25 cellular contexts compared by ENCODE assay signal in the genomic region with DNA sequence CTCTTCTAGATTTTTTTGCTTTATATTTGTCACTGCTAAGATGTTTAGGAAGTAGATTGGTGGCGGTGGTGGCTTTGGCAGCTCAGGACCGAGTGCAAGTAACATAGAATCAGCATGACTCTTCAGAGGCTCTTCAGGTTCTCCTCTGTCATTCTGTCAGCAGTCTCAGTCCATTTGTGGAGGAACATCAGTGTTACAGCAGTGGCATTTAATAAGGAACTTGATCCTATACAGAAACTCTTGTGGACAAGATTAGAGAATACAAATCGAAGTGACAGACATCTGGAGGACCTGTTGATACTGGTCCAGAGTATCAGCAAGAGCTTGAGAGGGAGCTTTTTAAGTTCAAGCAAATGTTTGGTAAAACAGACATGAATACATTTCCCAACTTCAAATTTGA.
"Had no signal": no experiment of that assay in that cellular context is flagged by ENCODE, and none has a peak within 500 bp of the region (broad histone marks: within the 10 kb centered on the region; RNA-seq: fewer than 3 reads in every experiment).

No MANE protein-coding gene starts in this region.

- FAIRE-seq: endometrium, islet of Langerhans, keratinocyte had no signal

- H3K4me3 ChIP-seq: colonic mucosa, esophagus squamous epithelium, gastrocnemius medialis, heart right ventricle, left lung, lower lobe of right lung, mucosa of descending colon had no signal

- H3K27ac ChIP-seq: colonic mucosa, epithelial cell of prostate, esophagus squamous epithelium, gastrocnemius medialis, heart right ventricle, left lung, lower lobe of right lung had no signal

- H3K27me3 ChIP-seq: colonic mucosa, gastrocnemius medialis, left lung had no signal

- ATAC-seq: effector memory CD8-positive, alpha-beta T cell; esophagus mucosa; gastrocnemius medialis; heart right ventricle; left cardiac atrium; left lung; left ventricle myocardium superior; lower lobe of right lung; mucosa of descending colon had no signal

- DNase-seq: colonic mucosa; cortex of kidney; effector CD8-positive, alpha-beta T cell; effector memory CD8-positive, alpha-beta T cell; endodermal cell; erythroblast; esophagus squamous epithelium; foreskin fibroblast; foreskin melanocyte; gastrocnemius medialis; glutamatergic neuron; head of caudate nucleus; heart right ventricle; hippocampal formation; left cardiac atrium; left lung; left ventricle myocardium superior; lower lobe of right lung; mesenchymal stem cell; mucosa of descending colon had no signal

- H3K36me3 ChIP-seq: colonic mucosa, esophagus squamous epithelium, gastrocnemius medialis, heart right ventricle, left lung, lower lobe of right lung had no signal

- H3K9me3 ChIP-seq: colonic mucosa, esophagus squamous epithelium, gastrocnemius medialis, heart right ventricle, left lung, lower lobe of right lung, mucosa of descending colon had no signal

- H3K4me1 ChIP-seq: colonic mucosa, esophagus squamous epithelium, gastrocnemius medialis, heart right ventricle, left lung, lower lobe of right lung had no signal
